13 cellular contexts compared by ENCODE assay signal in the genomic region with DNA sequence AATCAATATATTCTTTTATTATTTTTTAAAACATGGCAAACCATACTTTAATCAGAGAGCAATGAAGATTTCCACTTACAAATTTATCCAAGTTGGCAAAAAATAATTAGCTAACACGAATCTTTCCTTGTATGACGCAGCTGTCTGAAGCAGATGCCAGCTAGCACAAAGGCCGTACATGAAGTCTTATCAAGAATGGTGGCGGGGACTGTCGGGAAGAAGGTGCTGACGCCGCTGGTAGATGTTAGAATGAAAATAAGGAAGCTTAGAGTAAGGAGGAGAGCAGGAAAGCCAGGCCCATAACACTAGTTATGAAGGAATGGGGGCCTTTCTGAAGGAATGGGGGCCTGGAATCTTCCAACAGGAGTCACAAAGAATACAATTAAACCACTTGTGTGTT.
DNase-seq lines count a peak whose midpoint lies in the region; ATAC-seq and TF ChIP-seq lines count a peak whose summit lies in the region.
"Had no signal": no experiment of that assay in that cellular context is flagged by ENCODE, and none has a peak within 500 bp of the region (broad histone marks: within the 10 kb centered on the region; RNA-seq: fewer than 3 reads in every experiment).

No MANE protein-coding gene starts in this region.

- CTCF ChIA-PET in MCF 10A (lab: Yijun Ruan, JAX): interaction anchor here (0.6 to 8.4 kb wide), 37 partner anchors 8 to 923 kb away, joined by 3 to 150 read pairs (median 5); no protein-coding TSS in a partner anchor

- no peak for TF ChIP-seq EP300 in suprapubic skin (IDR thresholded peaks at IDR 0.05)

- peaks cover 12% of the 10 kb centered on the region for H3K4me1 Mint-ChIP-seq in MCF 10A (ENCODE audit: insufficient read depth, unreplicated experiment)
- H3K4me1 Mint-ChIP-seq in dendritic cell treated with granulocyte-macrophage colony-stimulating factor and Interleukin-4, amounts not matched to agents 40 ng/mL and 50 ng/mL, for 4 days (ENCODE audit: low read depth): peaks cover 65% of the 10 kb centered on the region
- peaks cover 83% of the 10 kb centered on the region for H3K4me1 Mint-ChIP-seq in nephron progenitor cell

- H3K27me3 Mint-ChIP-seq in MCF 10A (ENCODE audit: insufficient read depth, unreplicated experiment) (no peaks in the 10 kb centered on the region), nephron progenitor cell (ENCODE audit: low read depth, poor library complexity) (peaks cover 3% of the 10 kb centered on the region)
- H3K27me3 Mint-ChIP-seq in dendritic cell treated with granulocyte-macrophage colony-stimulating factor and Interleukin-4, amounts not matched to agents 40 ng/mL and 50 ng/mL, for 4 days: no peaks in the 10 kb centered on the region

- no TSS peak for BruUV-seq in MCF 10A (replicated peaks; lab: Mats Ljungman, UMichigan)

- H3K4me1 ChIP-seq in breast epithelium (no peaks in the 10 kb centered on the region), suprapubic skin (peaks cover 20% of the 10 kb centered on the region)
- H3K4me1 ChIP-seq: BE2C had no signal

- TF ChIP-seq POLR2A in breast epithelium (IDR thresholded peaks at IDR 0.05) (no peak), suprapubic skin (IDR thresholded peaks at IDR 0.05) (no peak)

- intact Hi-C loops in breast epithelium (cut with DNase I; ENCODE audit: low total_unique reads) (no loop called here), MCF 10A (cut with micrococcal nuclease) (loop anchor here (2.0 kb wide), 3 partner anchors 53 to 167 kb away; no protein-coding TSS in a partner anchor)
- intact Hi-C loops in dendritic cell treated with granulocyte-macrophage colony-stimulating factor and Interleukin-4, amounts not matched to agents 40 ng/mL and 50 ng/mL, for 4 days (cut with micrococcal nuclease): loop anchor here (2.0 to 5.0 kb wide), 2 partner anchors 79 to 225 kb away; no protein-coding TSS in a partner anchor

- H3K9me3 Mint-ChIP-seq in MCF 10A (ENCODE audit: unreplicated experiment) (no peaks in the 10 kb centered on the region), nephron progenitor cell (no peaks in the 10 kb centered on the region)
- H3K9me3 Mint-ChIP-seq in dendritic cell treated with granulocyte-macrophage colony-stimulating factor and Interleukin-4, amounts not matched to agents 40 ng/mL and 50 ng/mL, for 4 days: no peaks in the 10 kb centered on the region
- H3K9me3 Mint-ChIP-seq: CD4-positive, alpha-beta memory T cell had no signal

- H3K36me3 ChIP-seq in breast epithelium: no peaks in the 10 kb centered on the region
- H3K36me3 ChIP-seq in suprapubic skin: no peaks in the 10 kb centered on the region
- H3K36me3 ChIP-seq: BE2C had no signal

- 72% methylated on average over 7 of the region's 7 CpGs for WGBS in suprapubic skin

- peaks cover 16% of the 10 kb centered on the region for H3K36me3 Mint-ChIP-seq in MCF 10A (ENCODE audit: insufficient read depth, unreplicated experiment)
- peaks cover 61% of the 10 kb centered on the region for H3K36me3 Mint-ChIP-seq in dendritic cell treated with granulocyte-macrophage colony-stimulating factor and Interleukin-4, amounts not matched to agents 40 ng/mL and 50 ng/mL, for 4 days (ENCODE audit: low read depth)
- H3K36me3 Mint-ChIP-seq in nephron progenitor cell (ENCODE audit: low read depth): peaks cover 35% of the 10 kb centered on the region
- H3K36me3 Mint-ChIP-seq: CD4-positive, alpha-beta memory T cell had no signal

- POLR2A ChIA-PET in MCF 10A (lab: Yijun Ruan, JAX): interaction anchor here (0.6 to 1.7 kb wide), 11 partner anchors 12 to 673 kb away, joined by 3 to 8 read pairs (median 3); no protein-coding TSS in a partner anchor

- no peaks in the 10 kb centered on the region for H3K9me3 ChIP-seq in breast epithelium
- H3K9me3 ChIP-seq in suprapubic skin: no peaks in the 10 kb centered on the region
- H3K9me3 ChIP-seq: BE2C had no signal

- no peak overlapping the region for H3K4me3 Mint-ChIP-seq in MCF 10A (ENCODE audit: unreplicated experiment)
- no peak overlapping the region for H3K4me3 Mint-ChIP-seq in dendritic cell treated with granulocyte-macrophage colony-stimulating factor and Interleukin-4, amounts not matched to agents 40 ng/mL and 50 ng/mL, for 4 days
- no peak overlapping the region for H3K4me3 Mint-ChIP-seq in nephron progenitor cell
- H3K4me3 Mint-ChIP-seq: GM23338 had no signal

- ATAC-seq in HG03457 (IDR thresholded peaks at IDR 0.05; ENCODE audit: unreplicated experiment) (no peak), GM18873 (IDR thresholded peaks at IDR 0.05; ENCODE audit: low FRiP score, unreplicated experiment) (no peak)

- peak overlapping the region; percentile 27 to 74 for H3K27ac ChIP-seq in breast epithelium
- peak overlapping the region; percentile 62 for H3K27ac ChIP-seq in suprapubic skin

- H3K27ac Mint-ChIP-seq in MCF 10A (ENCODE audit: low read depth, unreplicated experiment) (no peak overlapping the region), nephron progenitor cell (peak overlapping the region; percentile 34)
- peak overlapping the region; percentile 31 for H3K27ac Mint-ChIP-seq in dendritic cell treated with granulocyte-macrophage colony-stimulating factor and Interleukin-4, amounts not matched to agents 40 ng/mL and 50 ng/mL, for 4 days
- H3K27ac Mint-ChIP-seq: CD4-positive, alpha-beta memory T cell; GM23338 had no signal

- DNase-seq in breast epithelium (ENCODE audit: low spot score in 2 of 2): no peak
- DNase-seq in MCF 10A (ENCODE audit: unreplicated experiment): no peak
- no peak for DNase-seq in nephron progenitor cell
- peak in 1 of 2 donors; percentile 47 for DNase-seq in suprapubic skin (ENCODE audit: low spot score in 2 of 2)
- DNase-seq in NCI-H774 (lab: John Stamatoyannopoulos, UW): no peak

- TF ChIP-seq CTCF in breast epithelium (IDR thresholded peaks at IDR 0.05) (no peak), MCF 10A (IDR thresholded peaks at IDR 0.05; ENCODE audit: unreplicated experiment) (no peak), nephron progenitor cell (IDR thresholded peaks at IDR 0.05) (no peak), suprapubic skin (IDR thresholded peaks at IDR 0.05) (no peak)

- H3K4me3 ChIP-seq in breast epithelium (no peak overlapping the region), suprapubic skin (no peak overlapping the region)
- H3K4me3 ChIP-seq: GM12878, GM23338, K562 had no signal

- H3K27me3 ChIP-seq in breast epithelium: no peaks in the 10 kb centered on the region
- H3K27me3 ChIP-seq in suprapubic skin: no peaks in the 10 kb centered on the region
- H3K27me3 ChIP-seq: BE2C had no signal
